8 cellular contexts compared by ENCODE assay signal in the genomic region with DNA sequence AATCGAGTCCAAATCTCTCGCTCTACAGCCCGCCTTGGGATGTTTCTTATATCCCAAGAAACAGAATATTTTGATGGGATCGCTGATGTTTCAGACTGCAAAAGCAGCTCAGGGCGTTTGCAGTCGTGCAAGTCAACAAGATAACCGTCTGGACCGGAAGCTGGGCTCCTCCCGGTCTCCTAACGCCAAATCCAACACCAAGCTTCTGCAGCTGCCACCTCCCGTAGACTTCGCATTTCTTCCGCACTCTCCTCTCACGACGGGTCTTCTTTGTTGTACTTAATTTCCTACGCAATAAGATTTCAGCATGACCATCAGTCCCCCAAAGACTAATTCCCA. TPM values are rescaled to one million over a fixed set of nuclear protein-coding genes. Genes with fewer than 3 reads are reported as not detected.
A peak's percentile ranks its signal among the peaks of the same experiment; 100 is the strongest.
DNase-seq lines count a peak whose midpoint lies in the region; ATAC-seq and TF ChIP-seq lines count a peak whose summit lies in the region.
"Not testable (repeated sequence)": the region's sequence is repeated elsewhere in the genome, so short reads cannot be mapped to it uniquely, and the experiment has no call there.

No MANE protein-coding gene starts in this region.

- H3K4me1 ChIP-seq in esophagus (ENCODE audit: control insufficient read depth in 2 of 2, insufficient read depth in 2 of 2, low read length in 1 of 2); lower lobe of right lung; skeletal muscle satellite cell (ENCODE audit: control insufficient read depth, insufficient read depth, low read length): not testable (repeated sequence)

- H3K36me3 Mint-ChIP-seq in activated naive CD4-positive, alpha-beta T cell treated with anti-CD3 and anti-CD28 coated beads, Interleukin-2, amount 10 ng/mL, durations not matched to agents 7 days and 5 days, result peaks cover 22% of the 10 kb centered on the region

- CTCF ChIA-PET in activated naive CD4-positive, alpha-beta T cell treated with anti-CD3 and anti-CD28 coated beads, Interleukin-2, amount 10 ng/mL, durations not matched to agents 7 days and 5 days (lab: Charles Lee), result not testable (repeated sequence)

- H3K4me3 ChIP-seq in MG63 (peak overlapping the region; percentile 86), esophagus (ENCODE audit: low read depth in 1 of 2, low read length in 2 of 2) (peak overlapping the region; percentile 65 to 69), lower lobe of right lung (peak overlapping the region; percentile 58), skeletal muscle satellite cell (ENCODE audit: low read length) (peak overlapping the region; percentile 78)

- peak overlapping the region; percentile 80 for H3K4me2 ChIP-seq in skeletal muscle satellite cell (ENCODE audit: low read length)

- peak; percentile 70 for DNase-seq in MG63
- peak; percentile 59 for DNase-seq in activated naive CD4-positive, alpha-beta T cell treated with anti-CD3 and anti-CD28 coated beads, Interleukin-2, amount 10 ng/mL, durations not matched to agents 7 days and 5 days
- DNase-seq in lower lobe of right lung, result peak; percentile 56

- intact Hi-C loops in lower lobe of right lung (cut with DNase I), result not testable (repeated sequence)

- H3K27ac Mint-ChIP-seq in activated naive CD4-positive, alpha-beta T cell treated with anti-CD3 and anti-CD28 coated beads, Interleukin-2, amount 10 ng/mL, durations not matched to agents 7 days and 5 days, result peak overlapping the region; percentile 99

- peaks cover 10% of the 10 kb centered on the region for H3K36me3 ChIP-seq in MG63
- H3K36me3 ChIP-seq in esophagus (ENCODE audit: control insufficient read depth in 2 of 2, insufficient read depth in 2 of 2, low read length in 1 of 2); lower lobe of right lung; skeletal muscle satellite cell (ENCODE audit: insufficient read depth, low read length): not testable (repeated sequence)

- H3K9me3 ChIP-seq in MG63; esophagus (ENCODE audit: control insufficient read depth in 2 of 2, insufficient read depth in 1 of 2, low read depth in 1 of 2, low read length in 1 of 2); lower lobe of right lung; skeletal muscle satellite cell (replicated peaks; ENCODE audit: low read length): not testable (repeated sequence)

- H3K27ac ChIP-seq in C4-2B (peak overlapping the region; percentile 83; the same call in 1 of the 2 replicates), esophagus (ENCODE audit: low read depth in 2 of 2, low read length in 1 of 2) (peak overlapping the region; percentile 81 to 85), lower lobe of right lung (peak overlapping the region; percentile 75)

- H3K9me3 Mint-ChIP-seq in activated naive CD4-positive, alpha-beta T cell treated with anti-CD3 and anti-CD28 coated beads, Interleukin-2, amount 10 ng/mL, durations not matched to agents 7 days and 5 days, result not testable (repeated sequence)

- ATAC-seq in GM19455 (IDR thresholded peaks at IDR 0.05; ENCODE audit: unreplicated experiment) (peak; percentile 30), HG02943 (IDR thresholded peaks at IDR 0.05; ENCODE audit: low read depth, unreplicated experiment) (peak; percentile 27), lower lobe of right lung (peak; percentile 69 to 85)

- not testable (repeated sequence) for TF ChIP-seq CTCF in C4-2B (conservative IDR thresholded peaks at IDR 0.05); lower lobe of right lung (IDR thresholded peaks at IDR 0.05)

- WGBS in esophagus, 2 donors, result 0 to 1% methylated on average over 9 to 11 of the region's 16 CpGs

- peaks cover 31% of the 10 kb centered on the region for H3K4me1 Mint-ChIP-seq in activated naive CD4-positive, alpha-beta T cell treated with anti-CD3 and anti-CD28 coated beads, Interleukin-2, amount 10 ng/mL, durations not matched to agents 7 days and 5 days

- H3K27me3 ChIP-seq in MG63; esophagus (ENCODE audit: control insufficient read depth in 1 of 2, insufficient read depth in 2 of 2, low read length in 2 of 2); lower lobe of right lung (ENCODE audit: low read depth); skeletal muscle satellite cell (ENCODE audit: control insufficient read depth, insufficient read depth, low read length): not testable (repeated sequence)

- not testable (repeated sequence) for H3K27me3 Mint-ChIP-seq in activated naive CD4-positive, alpha-beta T cell treated with anti-CD3 and anti-CD28 coated beads, Interleukin-2, amount 10 ng/mL, durations not matched to agents 7 days and 5 days

- H3K4me3 Mint-ChIP-seq in activated naive CD4-positive, alpha-beta T cell treated with anti-CD3 and anti-CD28 coated beads, Interleukin-2, amount 10 ng/mL, durations not matched to agents 7 days and 5 days, result peak overlapping the region; percentile 99

- H3K9ac ChIP-seq in skeletal muscle satellite cell (ENCODE audit: low read depth, low read length), result peak overlapping the region; percentile 92

RNA-seq across cellular contexts. Expression of gene ARHGAP11A, which starts 0.6 kb away (rescaled TPM):
- 18.0 and 27.8 TPM in 2 replicates for total RNA-seq in MG63 (2014; rRNA removed; shearing (Covaris generic); ENCODE audit: low replicate concordance)
- polyA plus RNA-seq in esophagus, result 1 to 10 TPM; 4.5 to 4.6 TPM
- 4.9 TPM for total RNA-seq in lower lobe of right lung
- 13.8 and 16.7 TPM in 2 replicates for total RNA-seq in skeletal muscle satellite cell (2012; rRNA removed)

RNA-seq across cellular contexts. Expression of gene GOLGA8N, which starts 21.4 kb away (rescaled TPM):
- total RNA-seq in MG63 (2014; rRNA removed; shearing (Covaris generic); ENCODE audit: low replicate concordance), result 0.63 and 0.69 TPM in 2 replicates
- polyA plus RNA-seq in esophagus, result 1 to 10 TPM; 3.0 to 5.9 TPM
- 14.3 TPM for total RNA-seq in lower lobe of right lung
- 1.3 and 2.6 TPM in 2 replicates for total RNA-seq in skeletal muscle satellite cell (2012; rRNA removed)

RNA-seq across cellular contexts. Expression of gene SCG5, which starts 26.8 kb away (rescaled TPM):
- not detected in 2 replicates for total RNA-seq in MG63 (2014; rRNA removed; shearing (Covaris generic); ENCODE audit: low replicate concordance)
- under 1 TPM; 0.35 to 0.37 TPM for polyA plus RNA-seq in esophagus
- 0.65 TPM for total RNA-seq in lower lobe of right lung
- total RNA-seq in skeletal muscle satellite cell (2012; rRNA removed), result 3.8 and 5.7 TPM in 2 replicates

Comparison
In these comparisons a context has a peak if more than half of its experiments do, and no peak if none do; other contexts are left out.
1. Peak in every context shown above with its lines: DNase-seq, ATAC-seq, H3K4me3 ChIP-seq and H3K27ac ChIP-seq.
2. ATAC-seq: peak in every context shown above with its lines; median percentile 77 in lower lobe of right lung; 30 in GM19455; 27 in HG02943.